ENCODE assay signal across 1 cellular context in genomic region chr13:108266316-108266936, GRCh38.
TF ChIP-seq lines count a peak whose summit lies in the region.

No MANE protein-coding gene starts in this region.

TF ChIP-seq in GM12878, 131 proteins besides CTCF, POLR2A, EP300 and RAD21:
- TF ChIP-seq YBX1 (IDR thresholded peaks at IDR 0.05): no peak
- TF ChIP-seq MLLT1 (IDR thresholded peaks at IDR 0.05): 0 out of 2 replicates have a peak, but pooled peaks have one; percentile 48
- no peak for TF ChIP-seq RELA (IDR thresholded peaks at IDR 0.05; ENCODE audit: borderline replicate concordance, partially characterized antibody)
- TF ChIP-seq ZNF207 (IDR thresholded peaks at IDR 0.05; ENCODE audit: borderline replicate concordance): no peak
- TF ChIP-seq CBFB (IDR thresholded peaks at IDR 0.05; ENCODE audit: low read depth): 0 out of 2 replicates have a peak, but pooled peaks have one; percentile 24
- no peak for TF ChIP-seq ZBED1 (IDR thresholded peaks at IDR 0.05; ENCODE audit: borderline replicate concordance)
- TF ChIP-seq YY1 (IDR thresholded peaks at IDR 0.05; ENCODE audit: low read depth, low read length): peak; percentile 86
- no peak for TF ChIP-seq MEF2B (IDR thresholded peaks at IDR 0.05; ENCODE audit: partially characterized antibody, poor library complexity, severe bottlenecking)
